8 cellular contexts compared by ENCODE assay signal in the genomic region with DNA sequence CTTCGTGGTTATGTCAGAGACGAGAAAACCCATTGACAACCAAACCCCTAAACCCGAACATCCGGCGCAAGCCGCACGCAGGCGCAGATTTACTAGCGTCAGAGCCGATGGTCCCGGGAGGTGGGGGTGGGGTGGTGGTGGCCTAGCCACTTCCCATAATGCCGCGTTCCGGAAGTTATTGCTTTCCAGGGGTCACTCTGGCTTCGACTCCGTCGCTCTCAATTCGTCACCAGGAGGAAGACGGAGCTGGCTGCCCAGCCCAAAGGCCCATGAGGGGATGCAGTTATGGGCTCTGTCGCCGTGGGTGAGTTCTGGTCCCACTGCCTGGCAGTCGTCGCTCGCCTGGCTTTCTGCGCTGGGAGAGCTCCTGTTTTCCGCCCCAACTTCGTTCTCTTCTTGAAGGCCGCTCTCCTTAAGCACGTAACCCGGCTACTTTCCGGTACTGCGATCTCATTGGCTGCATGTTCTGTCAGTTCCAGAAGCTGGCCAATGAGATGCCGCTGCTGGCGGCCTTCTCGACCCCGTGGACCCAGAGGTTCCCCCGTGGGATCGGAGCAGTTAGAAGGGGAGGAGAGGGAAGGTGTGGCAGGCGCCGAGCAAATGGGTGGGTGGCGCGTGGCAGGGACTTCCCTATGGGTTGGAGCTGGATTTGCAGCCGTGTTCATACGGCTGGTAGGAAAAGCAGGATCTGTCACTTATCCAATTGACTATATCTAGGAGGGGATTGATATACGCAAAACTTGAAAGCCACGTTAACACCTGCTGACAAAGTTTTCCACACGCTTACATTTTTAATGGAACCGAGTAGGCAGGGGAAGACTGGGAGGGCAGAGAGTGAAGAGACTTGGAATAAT. TPM values are rescaled to one million over a fixed set of nuclear protein-coding genes. Genes with fewer than 3 reads are reported as not detected.
DNase-seq lines count a peak whose midpoint lies in the region; ATAC-seq and TF ChIP-seq lines count a peak whose summit lies in the region.

A gene (plus strand): TSS at position 195 of the 854 bp plus-strand sequence. CDS start 3,246 bp downstream, outside the sequence.

- H3K9me3 Mint-ChIP-seq in activated T-cell treated with anti-CD3 and anti-CD28 coated beads, Interleukin-2, amount 50 U/mL, for 4 hours, result no peaks in the 10 kb centered on the region

- BruUV-seq in Panc1 (replicated peaks; lab: Mats Ljungman, UMichigan), result no TSS peak

- no peaks in the 10 kb centered on the region for H3K27me3 ChIP-seq in Panc1 (ENCODE audit: control insufficient read depth, insufficient read depth, low read length)
- H3K27me3 ChIP-seq in esophagus (ENCODE audit: control insufficient read depth in 1 of 2, insufficient read depth in 2 of 2, low read length in 2 of 2), result no peaks in the 10 kb centered on the region
- no peaks in the 10 kb centered on the region for H3K27me3 ChIP-seq in mucosa of stomach (ENCODE audit: control insufficient read depth, insufficient read depth, low read length)

- H3K36me3 Mint-ChIP-seq in activated T-cell treated with anti-CD3 and anti-CD28 coated beads, Interleukin-2, amount 50 U/mL, for 4 hours (ENCODE audit: insufficient read depth), result peaks cover 12% of the 10 kb centered on the region

- CTCF ChIA-PET in Panc1 (lab: Charles Lee), result no interaction called here

- H3K36me3 ChIP-seq in Panc1 (ENCODE audit: control insufficient read depth, insufficient read depth, low read length) (peaks cover 2% of the 10 kb centered on the region; the same call in 1 of the 2 replicates), esophagus (ENCODE audit: control insufficient read depth in 2 of 2, insufficient read depth in 2 of 2, low read length in 1 of 2) (no peaks in the 10 kb centered on the region), mucosa of stomach (ENCODE audit: control insufficient read depth, insufficient read depth, low read length) (no peaks in the 10 kb centered on the region)

- DNase-seq in DMS53 (lab: John Stamatoyannopoulos, UW) (peak; percentile 96), KG1 (lab: John Stamatoyannopoulos, UW) (peak; percentile 95), Panc1 (ENCODE audit: low read depth, low spot score) (peak; percentile 93)
- peak; percentile 88 for DNase-seq in activated T-cell treated with anti-CD3 and anti-CD28 coated beads, Interleukin-2, amount 50 U/mL, for 4 hours
- DNase-seq in stimulated activated CD8-positive, alpha-beta memory T cell treated with anti-CD3 and anti-CD28 coated beads, Interleukin-7, amount 100 ng/mL, for 1 hour (ENCODE audit: low read depth in 2 of 2), result peak; percentile 85 to 90

- WGBS in esophagus, 2 donors, result 0% methylated on average over 47 to 48 of the region's 48 CpGs

- H3K4me1 Mint-ChIP-seq in activated T-cell treated with anti-CD3 and anti-CD28 coated beads, Interleukin-2, amount 50 U/mL, for 4 hours (ENCODE audit: low read depth), result peaks cover 48% of the 10 kb centered on the region

- no peaks in the 10 kb centered on the region for H3K27me3 Mint-ChIP-seq in activated T-cell treated with anti-CD3 and anti-CD28 coated beads, Interleukin-2, amount 50 U/mL, for 4 hours (ENCODE audit: low read depth)

- H3K9ac ChIP-seq in mucosa of stomach (ENCODE audit: low read length), result peak within 1 kb of the TSS; percentile 91

- peak within 1 kb of the TSS; percentile 98 for H3K4me3 Mint-ChIP-seq in activated T-cell treated with anti-CD3 and anti-CD28 coated beads, Interleukin-2, amount 50 U/mL, for 4 hours

- ATAC-seq in GM21723 (IDR thresholded peaks at IDR 0.05; ENCODE audit: unreplicated experiment) (peak; percentile 97), Panc1 (peak; percentile 99)
- ATAC-seq in activated T-cell treated with anti-CD3 and anti-CD28 coated beads, Interleukin-2, amount 50 U/mL, for 4 hours, result peak; percentile 97 to 98

- no peaks in the 10 kb centered on the region; the same call in 1 of the 2 replicates for H3K4me1 ChIP-seq in Panc1 (ENCODE audit: control insufficient read depth, insufficient read depth, low read length)
- no peaks in the 10 kb centered on the region for H3K4me1 ChIP-seq in esophagus (ENCODE audit: control insufficient read depth in 2 of 2, insufficient read depth in 2 of 2, low read length in 1 of 2)
- H3K4me1 ChIP-seq in mucosa of stomach (ENCODE audit: control insufficient read depth, insufficient read depth, low read length), result peaks cover 8% of the 10 kb centered on the region

- intact Hi-C loops in Panc1 (cut with micrococcal nuclease; ENCODE audit: unreplicated experiment), result no loop called here

- no peak for TF ChIP-seq CTCF in Panc1 (IDR thresholded peaks at IDR 0.05)

- H3K9me3 ChIP-seq in Panc1 (ENCODE audit: control insufficient read depth, insufficient read depth, low read depth, low read length) (no peaks in the 10 kb centered on the region), esophagus (ENCODE audit: control insufficient read depth in 2 of 2, insufficient read depth in 1 of 2, low read depth in 1 of 2, low read length in 1 of 2) (no peaks in the 10 kb centered on the region), mucosa of stomach (ENCODE audit: control insufficient read depth, low read length) (no peaks in the 10 kb centered on the region)

- POLR2A ChIA-PET in Panc1 (lab: Charles Lee), result interaction anchor here (0.7 to 0.9 kb wide), 2 partner anchors 22 to 32 kb away, joined by 3 to 7 read pairs; a partner anchor contains a TSS

- peak within 1 kb of the TSS; percentile 92 for H3K27ac ChIP-seq in Panc1 (ENCODE audit: low read length)
- peak within 1 kb of the TSS; percentile 100 for H3K27ac ChIP-seq in esophagus (ENCODE audit: low read depth in 2 of 2, low read length in 1 of 2)

- H3K4me3 ChIP-seq in Panc1 (ENCODE audit: low read depth in 2 of 2, low read length in 2 of 2) (peak within 1 kb of the TSS; percentile 92 to 97), esophagus (ENCODE audit: low read depth in 1 of 2, low read length in 2 of 2) (peak within 1 kb of the TSS; percentile 73 to 84), mucosa of stomach (ENCODE audit: low read length) (peak within 1 kb of the TSS; percentile 94)

- in situ Hi-C loops in Panc1 (cut with HindIII; ENCODE audit: low pct_unique_long_range_greater_than_20kb, low sequenced_read_pairs), result no loop called here

RNA-seq across cellular contexts. Expression of the gene that starts here (rescaled TPM):
- 26.6 TPM for total RNA-seq in Panc1 (2021; ENCODE audit: unreplicated experiment)
- polyA plus RNA-seq in Panc1 (2012; ENCODE audit: insufficient read length), result 10.5 TPM
- total RNA-seq in activated T-cell treated with anti-CD3 and anti-CD28 coated beads, Interleukin-2, amount 50 U/mL, for 4 hours, result 10 to 100 TPM; 54.7 to 61.1 (median 58.0) TPM
- polyA plus RNA-seq in esophagus, result 10 to 100 TPM; 14.0 to 22.9 TPM

Comparison
In these comparisons a context has a peak if more than half of its experiments do, and no peak if none do; other contexts are left out.
1. Peak in every context shown above with its lines: DNase-seq, ATAC-seq, H3K4me3 ChIP-seq and H3K27ac ChIP-seq.